12 cellular contexts compared by ENCODE assay signal in genomic region chr11:112082729-112083128, GRCh38. TPM values are rescaled to one million over a fixed set of nuclear protein-coding genes. Genes with fewer than 3 reads are reported as not detected.
DNase-seq lines count a peak whose midpoint lies in the region; ATAC-seq lines count a peak whose summit lies in the region.
"Had no signal": no experiment of that assay in that cellular context is flagged by ENCODE, and none has a peak within 500 bp of the region (broad histone marks: within the 10 kb centered on the region; RNA-seq: fewer than 3 reads in every experiment).

No MANE protein-coding gene starts in this region.

- ATAC-seq in GM18873 (IDR thresholded peaks at IDR 0.05; ENCODE audit: low FRiP score, unreplicated experiment) (no peak), GM21390 (IDR thresholded peaks at IDR 0.05; ENCODE audit: unreplicated experiment) (no peak)
- ATAC-seq: T-cell had no signal

- DNase-seq in AG08395 (ENCODE audit: low spot score): peak; percentile 76
- peak; percentile 56 for DNase-seq in H4 (ENCODE audit: low spot score)
- DNase-seq in activated T-cell treated with anti-CD3 and anti-CD28 coated beads, Interleukin-2, amount 50 U/mL, for 48 hours: peak; percentile 26 to 49
- peak; percentile 61 for DNase-seq in kidney tubule cell (ENCODE audit: low spot score)
- DNase-seq in ecto neural progenitor cell (ENCODE audit: low spot score): no peak
- no peak for DNase-seq in NCI-H1417 treated with DMSO at 0.1 percent for 48 hours (lab: John Stamatoyannopoulos, UW)
- DNase-seq: amygdala, DMS79 treated with DMSO at 0.1 percent for 48 hours, NCI-H1694 treated with DMSO at 0.1 percent for 48 hours, T-cell had no signal

RNA-seq across cellular contexts. Expression of gene TIMM8B, which starts 3.8 kb away (rescaled TPM):
- total RNA-seq in H4 (2014; rRNA removed; shearing (Covaris generic)): 73.5 and 88.2 TPM in 2 replicates

RNA-seq across cellular contexts. Expression of gene SDHD, which starts 3.9 kb away (rescaled TPM):
- total RNA-seq in H4 (2014; rRNA removed; shearing (Covaris generic)): 207 and 214 TPM in 2 replicates

RNA-seq across cellular contexts. Expression of gene NKAPD1, which starts 8.6 kb away (rescaled TPM):
- 24.0 and 40.7 TPM in 2 replicates for total RNA-seq in H4 (2014; rRNA removed; shearing (Covaris generic))

RNA-seq across cellular contexts. Expression of gene PIH1D2, which starts 8.9 kb away (rescaled TPM):
- 1.4 and 2.1 TPM in 2 replicates for total RNA-seq in H4 (2014; rRNA removed; shearing (Covaris generic))

RNA-seq across cellular contexts. Expression of gene DLAT, which starts 57.5 kb away (rescaled TPM):
- total RNA-seq in H4 (2014; rRNA removed; shearing (Covaris generic)): 49.0 and 53.2 TPM in 2 replicates

Comparison
In these comparisons a context has a peak if more than half of its experiments do, and no peak if none do; other contexts are left out.
1. DNase-seq: peak in AG08395 (single experiment), H4 (single experiment), activated T-cell treated with anti-CD3 and anti-CD28 coated beads, Interleukin-2, amount 50 U/mL, for 48 hours (2 of 2) and kidney tubule cell (single experiment); none in ecto neural progenitor cell (single experiment) and NCI-H1417 treated with DMSO at 0.1 percent for 48 hours (single experiment).